Comparison of ENCODE assay signal across 11 cellular contexts in genomic region chr1:59691261-59691660, GRCh38.
DNase-seq lines count a peak whose midpoint lies in the region; ATAC-seq and TF ChIP-seq lines count a peak whose summit lies in the region.
"Had no signal": no experiment of that assay in that cellular context is flagged by ENCODE, and none has a peak within 500 bp of the region (broad histone marks: within the 10 kb centered on the region; RNA-seq: fewer than 3 reads in every experiment).

No MANE protein-coding gene starts in this region.

- 20 to 24% (median 22%) methylated on average over 4 of the region's 4 CpGs for WGBS in psoas muscle, 3 donors

- no peak overlapping the region for H3K4me3 ChIP-seq in BLaER1 treated with 17β-estradiol and CSF1 and Interleukin-3, amounts not matched to agents 10 nM and 100 nM
- H3K4me3 ChIP-seq in psoas muscle: peak overlapping the region; percentile 58
- H3K4me3 ChIP-seq in MG63: no peak overlapping the region
- H3K4me3 ChIP-seq: SK-N-MC had no signal

- DNase-seq in NCI-H82 treated with DMSO at 0.1 percent for 48 hours (lab: John Stamatoyannopoulos, UW; ENCODE audit: unreplicated experiment) (peak; percentile 85), left ventricle myocardium superior (peak; percentile 40), psoas muscle (peak; percentile 37 to 73), MG63 (no peak), HT-29 (ENCODE audit: low spot score) (no peak), HuH-7.5 (ENCODE audit: low spot score) (no peak)
- DNase-seq: NCI-H1048, small intestine had no signal

- H4K20me1 ChIP-seq in BLaER1 treated with 17β-estradiol and CSF1 and Interleukin-3, amounts not matched to agents 10 nM and 100 nM: no peaks in the 10 kb centered on the region

- intact Hi-C loops in left ventricle myocardium superior (cut with micrococcal nuclease) (loop anchor here (10.0 kb wide), 1 partner anchor 386 kb away; no protein-coding TSS in a partner anchor), psoas muscle (cut with DNase I) (loop anchor here (10.0 kb wide), 4 partner anchors 266 to 786 kb away; no protein-coding TSS in a partner anchor)

- H3K27ac ChIP-seq in BLaER1 treated with 17β-estradiol and CSF1 and Interleukin-3, amounts not matched to agents 10 nM and 100 nM: peak overlapping the region in 6 of 11 experiments; percentile 18 to 90 (median 23); a peak in 9 of 22 replicates
- H3K27ac ChIP-seq in psoas muscle: peak overlapping the region; percentile 96
- H3K27ac ChIP-seq: SK-N-MC had no signal

- no peaks in the 10 kb centered on the region; a peak in 1 of 22 replicates for H3K36me3 ChIP-seq in BLaER1 treated with 17β-estradiol and CSF1 and Interleukin-3, amounts not matched to agents 10 nM and 100 nM
- H3K36me3 ChIP-seq in psoas muscle (ENCODE audit: insufficient read depth in 1 of 2, low read depth in 1 of 2) (no peaks in the 10 kb centered on the region), MG63 (no peaks in the 10 kb centered on the region)

- ATAC-seq in left ventricle myocardium superior: peak; percentile 93
- peak; percentile 72 to 83 (median 76) for ATAC-seq in psoas muscle
- no peak for ATAC-seq in GM19328 (IDR thresholded peaks at IDR 0.05; ENCODE audit: unreplicated experiment)

- H3K9ac ChIP-seq in BLaER1 treated with 17β-estradiol and CSF1 and Interleukin-3, amounts not matched to agents 10 nM and 100 nM: peak overlapping the region in 1 of 11 experiments; percentile 25; a peak in 1 of 22 replicates

- peak overlapping the region in 3 of 11 experiments; percentile 20 to 70 (median 41); a peak in 5 of 22 replicates for H3K4me2 ChIP-seq in BLaER1 treated with 17β-estradiol and CSF1 and Interleukin-3, amounts not matched to agents 10 nM and 100 nM

- H3K27me3 ChIP-seq in BLaER1 treated with 17β-estradiol and CSF1 and Interleukin-3, amounts not matched to agents 10 nM and 100 nM: no peaks in the 10 kb centered on the region
- no peaks in the 10 kb centered on the region for H3K27me3 ChIP-seq in psoas muscle (ENCODE audit: insufficient read depth in 3 of 3, low read length in 2 of 3)
- H3K27me3 ChIP-seq in MG63: no peaks in the 10 kb centered on the region

- TF ChIP-seq CTCF in psoas muscle (IDR thresholded peaks at IDR 0.05): no peak

- H3K9me3 ChIP-seq in BLaER1 treated with 17β-estradiol and CSF1 and Interleukin-3, amounts not matched to agents 10 nM and 100 nM (replicated peaks in 1 of 11): peaks cover 0 to 17% (median 0%) of the 10 kb centered on the region in 11 experiments; a peak in 5 of 22 replicates
- no peaks in the 10 kb centered on the region for H3K9me3 ChIP-seq in psoas muscle
- no peaks in the 10 kb centered on the region for H3K9me3 ChIP-seq in MG63

- H3K4me1 ChIP-seq in BLaER1 treated with 17β-estradiol and CSF1 and Interleukin-3, amounts not matched to agents 10 nM and 100 nM: peaks cover 0 to 75% (median 38%) of the 10 kb centered on the region in 10 experiments; a peak in 18 of 20 replicates
- peaks cover 67% of the 10 kb centered on the region for H3K4me1 ChIP-seq in psoas muscle

Comparison
In these comparisons a context has a peak if more than half of its experiments do, and no peak if none do; other contexts are left out.
1. DNase-seq: peak in NCI-H82 treated with DMSO at 0.1 percent for 48 hours (single experiment), left ventricle myocardium superior (single experiment) and psoas muscle (2 of 2); none in MG63 (single experiment), HT-29 (single experiment) and HuH-7.5 (single experiment).